Comparison of ENCODE assay signal across 8 cellular contexts in genomic region chr4:173420324-173420752, GRCh38. TPM values are rescaled to one million over a fixed set of nuclear protein-coding genes. Genes with fewer than 3 reads are reported as not detected.
DNase-seq lines count a peak whose midpoint lies in the region; ATAC-seq and TF ChIP-seq lines count a peak whose summit lies in the region.

No MANE protein-coding gene starts in this region.

- no peak overlapping the region for H3K18ac ChIP-seq in neuronal stem cell (ENCODE audit: low read length)

- H3K27me3 Mint-ChIP-seq in chondrocyte (ENCODE audit: low read depth) = no peaks in the 10 kb centered on the region
- peaks cover 2% of the 10 kb centered on the region for H3K27me3 Mint-ChIP-seq in T-helper 2 cell treated with Interferon-gamma antibody and Interleukin-4, amounts not matched to agents 5 μg/mL and 100 μg/mL, for 36 hours (ENCODE audit: low read depth)

- no CpG with 5 or more reads among the region's 4 CpGs for WGBS in neuronal stem cell (ENCODE audit: extremely low coverage in 2 of 2, insufficient read length in 2 of 2, insufficient replicate concordance in 1 of 2), 2 donors

- H2AFZ ChIP-seq in neuronal stem cell (ENCODE audit: low read length) = no peak overlapping the region

- no peak overlapping the region for H2BK120ac ChIP-seq in neuronal stem cell (ENCODE audit: low read depth, low read length)

- no peak overlapping the region for H3K27ac ChIP-seq in neuronal stem cell (replicated peaks; ENCODE audit: low read length)

- H2BK15ac ChIP-seq in neuronal stem cell (ENCODE audit: low read length) = no peak overlapping the region

- TF ChIP-seq CTCF in chondrocyte (IDR thresholded peaks at IDR 0.05) = peak; percentile 85

- H2AK5ac ChIP-seq in neuronal stem cell (ENCODE audit: low read depth, low read length) = no peak overlapping the region

- H3K4me1 ChIP-seq in neuronal stem cell (ENCODE audit: control insufficient read depth in 2 of 2, insufficient read depth in 1 of 2, low read depth in 1 of 2, low read length in 2 of 2) = no peaks in the 10 kb centered on the region

- no peak overlapping the region for H3K27ac Mint-ChIP-seq in chondrocyte (ENCODE audit: unreplicated experiment)
- H3K27ac Mint-ChIP-seq in T-helper 2 cell treated with Interferon-gamma antibody and Interleukin-4, amounts not matched to agents 5 μg/mL and 100 μg/mL, for 36 hours = no peak overlapping the region

- no peaks in the 10 kb centered on the region for H3K36me3 ChIP-seq in neuronal stem cell (replicated peaks in 1 of 2; ENCODE audit: control insufficient read depth in 2 of 2, insufficient read depth in 2 of 2, low read length in 2 of 2)

- no peak overlapping the region for H3K4me2 ChIP-seq in neuronal stem cell (ENCODE audit: insufficient read depth, low read length, poor library complexity, severe bottlenecking)

- H3K14ac ChIP-seq in neuronal stem cell (ENCODE audit: low read length) = no peak overlapping the region

- H3K9me3 Mint-ChIP-seq in chondrocyte (ENCODE audit: low read depth) = no peaks in the 10 kb centered on the region
- H3K9me3 Mint-ChIP-seq in T-helper 2 cell treated with Interferon-gamma antibody and Interleukin-4, amounts not matched to agents 5 μg/mL and 100 μg/mL, for 36 hours = no peaks in the 10 kb centered on the region

- no peak overlapping the region for H3K9ac ChIP-seq in neuronal stem cell (ENCODE audit: low read depth, low read length, poor library complexity)

- H3K4ac ChIP-seq in neuronal stem cell (ENCODE audit: low read length) = no peak overlapping the region

- peaks cover 12% of the 10 kb centered on the region for H3K4me1 Mint-ChIP-seq in chondrocyte (ENCODE audit: low read depth)
- H3K4me1 Mint-ChIP-seq in T-helper 2 cell treated with Interferon-gamma antibody and Interleukin-4, amounts not matched to agents 5 μg/mL and 100 μg/mL, for 36 hours (ENCODE audit: low read depth) = peaks cover 7% of the 10 kb centered on the region

- peaks cover 2% of the 10 kb centered on the region for H3K36me3 Mint-ChIP-seq in chondrocyte (ENCODE audit: low read depth)
- no peaks in the 10 kb centered on the region for H3K36me3 Mint-ChIP-seq in T-helper 2 cell treated with Interferon-gamma antibody and Interleukin-4, amounts not matched to agents 5 μg/mL and 100 μg/mL, for 36 hours (ENCODE audit: low read depth)

- ATAC-seq in GM21737 (IDR thresholded peaks at IDR 0.05; ENCODE audit: unreplicated experiment) (peak; percentile 52), GM19463 (IDR thresholded peaks at IDR 0.05; ENCODE audit: unreplicated experiment) (no peak)

- no peaks in the 10 kb centered on the region for H3K79me1 ChIP-seq in neuronal stem cell (ENCODE audit: low read depth, low read length)

- no peaks in the 10 kb centered on the region for H3K27me3 ChIP-seq in neuronal stem cell (ENCODE audit: control insufficient read depth in 3 of 3, insufficient read depth in 3 of 3, low read depth in 1 of 3, low read length in 3 of 3)

- no peak overlapping the region for H3K4me3 ChIP-seq in neuronal stem cell (ENCODE audit: low read length in 2 of 2)

- H4K91ac ChIP-seq in neuronal stem cell (ENCODE audit: low read depth, low read length, poor library complexity) = no peak overlapping the region

- DNase-seq in DMS153 (lab: John Stamatoyannopoulos, UW) = peak; percentile 49
- DNase-seq in NCI-H460 (ENCODE audit: extremely low read depth, low read depth) = peak; percentile 9
- DNase-seq in chondrocyte (ENCODE audit: low spot score) = no peak
- peak; percentile 59 for DNase-seq in myocyte (ENCODE audit: low read depth)
- DNase-seq in neuronal stem cell (ENCODE audit: low spot score) = no peak
- no peak for DNase-seq in T-helper 2 cell treated with Interferon-gamma antibody and Interleukin-4, amounts not matched to agents 5 μg/mL and 100 μg/mL, for 36 hours (ENCODE audit: low spot score)

- no peaks in the 10 kb centered on the region for H3K9me3 ChIP-seq in neuronal stem cell (replicated peaks in 1 of 2; ENCODE audit: control insufficient read depth in 2 of 2, insufficient read depth in 1 of 2, low read depth in 1 of 2, low read length in 2 of 2)

- no peak overlapping the region for H2BK12ac ChIP-seq in neuronal stem cell (ENCODE audit: low read length)

- no peak overlapping the region for H2BK5ac ChIP-seq in neuronal stem cell (ENCODE audit: low read length)

- H4K8ac ChIP-seq in neuronal stem cell (ENCODE audit: low read depth, low read length) = no peak overlapping the region

- no peak overlapping the region for H3K4me3 Mint-ChIP-seq in chondrocyte (ENCODE audit: unreplicated experiment)
- H3K4me3 Mint-ChIP-seq in T-helper 2 cell treated with Interferon-gamma antibody and Interleukin-4, amounts not matched to agents 5 μg/mL and 100 μg/mL, for 36 hours = no peak overlapping the region

- no peak overlapping the region for H3K23ac ChIP-seq in neuronal stem cell (ENCODE audit: low read depth, low read length, poor library complexity)

RNA-seq across cellular contexts. Expression of gene SCRG1, which starts 21.4 kb away (rescaled TPM):
- total RNA-seq in NCI-H460 (2014; rRNA removed; shearing (Covaris generic)) = not detected in 2 replicates
- not detected in 2 replicates for polyA plus RNA-seq in NCI-H460 (2014; cell fraction: nucleus; rRNA removed)
- total RNA-seq in chondrocyte (19.9 to 59.0 TPM (median 53.5 TPM) in 3 replicates), myocyte (0.21 TPM in 1 of 2 replicates, not detected in the other)
- 0.58 TPM for polyA plus RNA-seq in myocyte (2012)
- 1.7 TPM for polyA plus RNA-seq in neuronal stem cell (2013, experiment 1 of 2)
- 1.8 TPM for polyA plus RNA-seq in neuronal stem cell (2013, experiment 2 of 2)

RNA-seq across cellular contexts. Expression of gene SAP30, which starts 49.6 kb away (rescaled TPM):
- 19.9 and 24.9 TPM in 2 replicates for total RNA-seq in NCI-H460 (2014; rRNA removed; shearing (Covaris generic))
- 9.4 and 23.4 TPM in 2 replicates for polyA plus RNA-seq in NCI-H460 (2014; cell fraction: nucleus; rRNA removed)
- total RNA-seq in chondrocyte (18.5 to 23.9 TPM (median 20.0 TPM) in 3 replicates), myocyte (27.3 and 70.7 TPM in 2 replicates)
- 20.2 TPM for polyA plus RNA-seq in myocyte (2012)
- 26.1 TPM for polyA plus RNA-seq in neuronal stem cell (2013, experiment 1 of 2)
- 26.6 TPM for polyA plus RNA-seq in neuronal stem cell (2013, experiment 2 of 2)

Comparison
In these comparisons a context has a peak if more than half of its experiments do, and no peak if none do; other contexts are left out.
1. DNase-seq: peak in DMS153 (single experiment), NCI-H460 (single experiment) and myocyte (single experiment); none in chondrocyte (single experiment), neuronal stem cell (single experiment) and T-helper 2 cell treated with Interferon-gamma antibody and Interleukin-4, amounts not matched to agents 5 μg/mL and 100 μg/mL, for 36 hours (single experiment).
2. RNA of gene SCRG1, which starts 21.4 kb away (total RNA-seq): 19.9 to 59.0 TPM in chondrocyte; 0.21 TPM in myocyte and not detected in NCI-H460; every median in the first group is over 10 times any median in the second.